In genomic region chr6:21595951-21596378, GRCh38 we compare ENCODE assay signal across 8 cellular contexts. TPM values are rescaled to one million over a fixed set of nuclear protein-coding genes. Genes with fewer than 3 reads are reported as not detected.
DNase-seq lines count a peak whose midpoint lies in the region; ATAC-seq, FAIRE-seq and TF ChIP-seq lines count a peak whose summit lies in the region.

No MANE protein-coding gene starts in this region.

- H3K4me3 ChIP-seq in A673 (ENCODE audit: low read depth, low read length, poor library complexity, severe bottlenecking): peak overlapping the region; percentile 86
- peak overlapping the region; percentile 59 to 98 (median 93) for H3K4me3 ChIP-seq in keratinocyte (ENCODE audit: control insufficient read depth in 2 of 3, extremely low read depth in 1 of 3, insufficient read depth in 2 of 3, low read depth in 1 of 3, low read length in 3 of 3)
- H3K4me3 ChIP-seq in stomach: peak overlapping the region; percentile 68 to 82 (median 80)

- WGBS in stomach, 5 donors: 0 to 2% (median 1%) methylated on average over 28 of the region's 28 CpGs

- H2AFZ ChIP-seq in keratinocyte (ENCODE audit: control insufficient read depth, low read length): peak overlapping the region; percentile 62

- DNase-seq in A673 (ENCODE audit: low spot score): no peak
- DNase-seq in GM13977 (ENCODE audit: low spot score): peak; percentile 28
- no peak for DNase-seq in activated T-cell treated with anti-CD3 and anti-CD28 coated beads, Interleukin-2, amount 50 U/mL, for 4 hours
- no peak for DNase-seq in keratinocyte (ENCODE audit: low read depth, low spot score)
- DNase-seq in stomach: no peak
- DNase-seq in SHP77 treated with DMSO at 0.1 percent for 48 hours (lab: John Stamatoyannopoulos, UW): no peak
- DNase-seq in central memory CD4-positive, alpha-beta T cell: no peak
- DNase-seq in MV-4-11 (lab: John Stamatoyannopoulos, UW): no peak

- peak overlapping the region; percentile 96 for H3K9ac ChIP-seq in keratinocyte (ENCODE audit: control insufficient read depth, extremely low read depth, insufficient read depth, low read length)

- peaks cover 19% of the 10 kb centered on the region for H3K4me1 ChIP-seq in A673 (ENCODE audit: insufficient read depth, low read length, poor library complexity, severe bottlenecking)
- peaks cover 16% of the 10 kb centered on the region for H3K4me1 ChIP-seq in keratinocyte (ENCODE audit: control insufficient read depth, extremely low read depth, insufficient read depth, low read length)
- peaks cover 18 to 34% (median 22%) of the 10 kb centered on the region in 4 donors for H3K4me1 ChIP-seq in stomach

- H3K27ac ChIP-seq in A673 (ENCODE audit: low read depth, low read length, poor library complexity, severe bottlenecking) (peak overlapping the region; percentile 89), keratinocyte (ENCODE audit: control insufficient read depth, insufficient read depth, low read length) (peak overlapping the region; percentile 84), stomach (peak overlapping the region; percentile 88 to 97 (median 96))

- H3K4me3 Mint-ChIP-seq in activated T-cell treated with anti-CD3 and anti-CD28 coated beads, Interleukin-2, amount 50 U/mL, for 4 hours: peak overlapping the region; percentile 84

- no peaks in the 10 kb centered on the region for H3K9me3 ChIP-seq in A673 (ENCODE audit: low read depth, low read length, poor library complexity, severe bottlenecking)
- H3K9me3 ChIP-seq in keratinocyte (ENCODE audit: control insufficient read depth, low read depth, low read length): no peaks in the 10 kb centered on the region
- no peaks in the 10 kb centered on the region for H3K9me3 ChIP-seq in stomach

- no peak for FAIRE-seq in keratinocyte (lab: Jason Lieb, UNC)

- H3K9me3 Mint-ChIP-seq in activated T-cell treated with anti-CD3 and anti-CD28 coated beads, Interleukin-2, amount 50 U/mL, for 4 hours: no peaks in the 10 kb centered on the region

- no peak for TF ChIP-seq POLR2A in stomach (IDR thresholded peaks at IDR 0.05)

- H3K36me3 ChIP-seq in A673 (ENCODE audit: insufficient read depth, low read length, poor library complexity, severe bottlenecking): peaks cover 28% of the 10 kb centered on the region
- peaks cover 0 to 2% of the 10 kb centered on the region in 2 experiments for H3K36me3 ChIP-seq in keratinocyte (ENCODE audit: control insufficient read depth in 2 of 2, extremely low read depth in 1 of 2, insufficient read depth in 2 of 2, low read length in 2 of 2)
- H3K36me3 ChIP-seq in stomach: no peaks in the 10 kb centered on the region

- intact Hi-C loops in A673 (cut with micrococcal nuclease; ENCODE audit: unreplicated experiment) (loop anchor here (2.0 to 5.0 kb wide), 2 partner anchors 146 to 339 kb away; no protein-coding TSS in a partner anchor), stomach (cut with DNase I; ENCODE audit: low total_unique reads) (no loop called here)

- in situ Hi-C loops in GM13977 (cut with MboI; ENCODE audit: low pct_unique_long_range_greater_than_20kb, low sequenced_read_pairs, unreplicated experiment): loop anchor here (25.0 kb wide), 2 partner anchors 684 to 884 kb away; no protein-coding TSS in a partner anchor

- H3K4me1 Mint-ChIP-seq in activated T-cell treated with anti-CD3 and anti-CD28 coated beads, Interleukin-2, amount 50 U/mL, for 4 hours (ENCODE audit: low read depth): peaks cover 21% of the 10 kb centered on the region

- POLR2A ChIA-PET in A673 (lab: Charles Lee; ENCODE audit: low non-redundant PET): interaction anchor here (0.6 to 0.7 kb wide), 2 partner anchors 227 to 389 kb away, joined by 3 to 7 read pairs; no protein-coding TSS in a partner anchor

- dilution Hi-C loops in keratinocyte (cut with MboI; ENCODE audit: extremely low pct_ligation_motif_present, low sequenced_read_pairs): no loop called here

- no peaks in the 10 kb centered on the region for H3K9me1 ChIP-seq in keratinocyte (ENCODE audit: control insufficient read depth, extremely low read depth, insufficient read depth, low read length)

- CTCF ChIA-PET in A673 (lab: Charles Lee): interaction anchor here (0.6 kb wide), 1 partner anchor 354 kb away, joined by 3 read pairs; no protein-coding TSS in a partner anchor

- no peak for TF ChIP-seq EP300 in stomach (IDR thresholded peaks at IDR 0.05)

- H3K79me2 ChIP-seq in keratinocyte (ENCODE audit: control insufficient read depth, insufficient read depth, low read length): peaks cover 46% of the 10 kb centered on the region

- H4K20me1 ChIP-seq in keratinocyte (ENCODE audit: control insufficient read depth, extremely low read depth, insufficient read depth, low read length): no peaks in the 10 kb centered on the region

- no TSS peak for BruUV-seq in A673 (replicated peaks; lab: Mats Ljungman, UMichigan)

- H3K4me2 ChIP-seq in keratinocyte (ENCODE audit: control insufficient read depth, extremely low read depth, insufficient read depth, low read depth, low read length): peak overlapping the region; percentile 88

- H3K36me3 Mint-ChIP-seq in activated T-cell treated with anti-CD3 and anti-CD28 coated beads, Interleukin-2, amount 50 U/mL, for 4 hours (ENCODE audit: insufficient read depth): no peaks in the 10 kb centered on the region

- TF ChIP-seq CTCF in A673 (conservative IDR thresholded peaks at IDR 0.05; ENCODE audit: low read depth, low read length): no peak
- no peak for TF ChIP-seq CTCF in GM13977 (IDR thresholded peaks at IDR 0.05; ENCODE audit: extremely low read depth, insufficient read depth, missing control alignments)
- no peak for TF ChIP-seq CTCF in keratinocyte (optimal IDR thresholded peaks at IDR 0.05 in 1 of 3, IDR thresholded peaks at IDR 0.05 in 1 of 3, conservative IDR thresholded peaks at IDR 0.05 in 1 of 3; ENCODE audit: extremely low read depth in 1 of 3, insufficient read depth in 2 of 3, low read length in 3 of 3)
- no peak for TF ChIP-seq CTCF in stomach (IDR thresholded peaks at IDR 0.05)

- peaks cover 50% of the 10 kb centered on the region for H3K27me3 Mint-ChIP-seq in activated T-cell treated with anti-CD3 and anti-CD28 coated beads, Interleukin-2, amount 50 U/mL, for 4 hours (ENCODE audit: low read depth)

- ATAC-seq in activated T-cell treated with anti-CD3 and anti-CD28 coated beads, Interleukin-2, amount 50 U/mL, for 4 hours: no peak

- H3K27me3 ChIP-seq in A673 (replicated peaks; ENCODE audit: insufficient read depth, low read depth, low read length, poor library complexity) (no peaks in the 10 kb centered on the region), keratinocyte (ENCODE audit: control insufficient read depth, extremely low read depth, insufficient read depth, low read length) (no peaks in the 10 kb centered on the region), stomach (no peaks in the 10 kb centered on the region)

RNA-seq across cellular contexts. Expression of gene SOX4, which starts 2.4 kb away (rescaled TPM):
- total RNA-seq in A673 (2021) (50.7 and 59.4 TPM in 2 replicates), stomach (10 to 100 TPM in 4 of 5 donors, 1 to 10 TPM in 1; 1.2 to 62.0 (median 28.1) TPM)
- 1 to 10 TPM in 1 of 3 donors, under 1 TPM in 2; 0.63 to 1.3 (median 0.71) TPM for total RNA-seq in activated T-cell treated with anti-CD3 and anti-CD28 coated beads, Interleukin-2, amount 50 U/mL, for 4 hours
- polyA plus RNA-seq in keratinocyte (12.8 to 16.3 TPM (median 14.6 TPM) in 3 replicates), stomach (10 to 100 TPM in 2 of 3 donors, 1 to 10 TPM in 1; 5.3 to 21.3 (median 11.8) TPM)
- polyA plus RNA-seq in keratinocyte (2011; ENCODE audit: low read depth): 9.5 TPM
- polyA plus RNA-seq in keratinocyte (2011; cell fraction: cytosol; rRNA removed): 7.5 and 9.3 TPM in 2 replicates
- 27.7 and 29.9 TPM in 2 replicates for polyA plus RNA-seq in keratinocyte (2011; cell fraction: nucleus; rRNA removed)
- 19.0 and 25.6 TPM in 2 replicates for polyA plus RNA-seq in keratinocyte (2012; ENCODE audit: low replicate concordance)
- polyA minus RNA-seq in keratinocyte: 9.4 to 13.8 TPM (median 10.9 TPM) in 3 replicates
- polyA minus RNA-seq in keratinocyte (2011; cell fraction: cytosol; rRNA and poly(A)+ RNA removed): 19.6 TPM
- 30.8 and 36.2 TPM in 2 replicates for polyA minus RNA-seq in keratinocyte (2011; cell fraction: nucleus; rRNA and poly(A)+ RNA removed)
